Comparison of ENCODE assay signal across 25 cellular contexts in genomic region chr5:108515706-108516105, GRCh38.
"Had no signal": no experiment of that assay in that cellular context is flagged by ENCODE, and none has a peak within 500 bp of the region (broad histone marks: within the 10 kb centered on the region; RNA-seq: fewer than 3 reads in every experiment).

No MANE protein-coding gene starts in this region.

- H3K27ac ChIP-seq: adrenal gland, breast epithelium, SJSA1 had no signal

- H3K36me3 ChIP-seq: adrenal gland, breast epithelium, SJSA1 had no signal

- H3K4me3 ChIP-seq: adrenal gland, breast epithelium, K562, SJSA1 had no signal

- DNase-seq: activated CD4-positive, alpha-beta T cell treated with anti-CD3 and anti-CD28 coated beads for 4 hours; activated CD8-positive, alpha-beta memory T cell treated with anti-CD3 and anti-CD28 coated beads, Interleukin-2, amount 50 U/mL, for 4 hours; activated CD8-positive, alpha-beta T cell treated with anti-CD3 and anti-CD28 coated beads for 36 hours; activated gamma-delta T cell treated with Interleukin-2 at 50 U/mL for 16 hours; activated naive CD4-positive, alpha-beta T cell treated with anti-CD3 and anti-CD28 coated beads, Interleukin-2, amount 10 ng/mL, durations not matched to agents 7 days and 5 days; activated naive CD8-positive, alpha-beta T cell treated with anti-CD3 and anti-CD28 coated beads for 36 hours; activated T-cell treated with anti-CD3 and anti-CD28 coated beads, Interleukin-2, amount 50 U/mL, for 72 hours; adrenal gland; aorta; Karpas-422; MM.1S; NCI-H1105 treated with DMSO at 0.1 percent for 48 hours; NCI-H146; NCI-H187 treated with DMSO at 0.1 percent for 48 hours; NCI-H2081 treated with DMSO at 0.1 percent for 48 hours; NCI-H446; NCI-H524; PC-3; SHP77; SW 1271 had no signal

- ATAC-seq: activated CD4-positive, CD25-positive, alpha-beta regulatory T cell treated with anti-CD3 and anti-CD28 coated beads, Interleukin-2, amount 50 U/mL, for 24 hours; activated CD8-positive, alpha-beta T cell treated with anti-CD3 and anti-CD28 coated beads for 36 hours; activated T-cell treated with anti-CD3 and anti-CD28 coated beads, Interleukin-2, amount 50 U/mL, for 72 hours; K562; PC-3; SK-N-SH treated with all-trans-retinoic acid at 6 μM for 48 hours had no signal

- H3K27me3 ChIP-seq: adrenal gland, breast epithelium had no signal

- H3K4me1 ChIP-seq: adrenal gland, breast epithelium, SJSA1 had no signal

- H3K9me3 ChIP-seq: adrenal gland, breast epithelium, SJSA1 had no signal
